Comparison of ENCODE assay signal across 29 cellular contexts in genomic region chr2:58928942-58929341, GRCh38.
"Had no signal": no experiment of that assay in that cellular context is flagged by ENCODE, and none has a peak within 500 bp of the region (broad histone marks: within the 10 kb centered on the region; RNA-seq: fewer than 3 reads in every experiment).

No MANE protein-coding gene starts in this region.

- H3K4me1 ChIP-seq: ascending aorta, esophagus muscularis mucosa, foreskin keratinocyte, gastrocnemius medialis had no signal

- H3K9me3 ChIP-seq: ascending aorta, esophagus muscularis mucosa, gastrocnemius medialis had no signal

- H3K27ac ChIP-seq: ascending aorta, brain microvascular endothelial cell, esophagus muscularis mucosa, foreskin keratinocyte, gastrocnemius medialis had no signal

- DNase-seq: activated CD4-positive, alpha-beta memory T cell treated with anti-CD3 and anti-CD28 coated beads, Interleukin-2, amount 10 ng/mL, durations not matched to agents 7 days and 5 days; activated CD4-positive, alpha-beta T cell treated with anti-CD3 and anti-CD28 coated beads for 1 hour; activated CD4-positive, alpha-beta T cell treated with anti-CD3 and anti-CD28 coated beads for 4 hours; activated CD4-positive, alpha-beta T cell treated with anti-CD3 and anti-CD28 coated beads, Interleukin-2, amount 10 ng/mL, durations not matched to agents 7 days and 5 days; activated CD4-positive, alpha-beta T cell treated with anti-CD3 and anti-CD28 coated beads, Interleukin-2, amount 50 U/mL, for 4 hours; activated CD8-positive, alpha-beta memory T cell treated with anti-CD3 and anti-CD28 coated beads, Interleukin-2, amount 50 U/mL, for 48 hours; activated gamma-delta T cell; activated naive CD4-positive, alpha-beta T cell; activated naive CD4-positive, alpha-beta T cell treated with anti-CD3 and anti-CD28 coated beads, Interleukin-2, amount 10 ng/mL, durations not matched to agents 7 days and 5 days; activated naive CD8-positive, alpha-beta T cell treated with anti-CD3 and anti-CD28 coated beads, Interleukin-2, amount 10 ng/mL, durations not matched to agents 7 days and 5 days; activated T-cell treated with anti-CD3 and anti-CD28 coated beads for 4 hours; activated T-cell treated with anti-CD3 and anti-CD28 coated beads, Interleukin-2, amount 50 U/mL, for 24 hours; activated T-cell treated with anti-CD3 and anti-CD28 coated beads, Interleukin-2, amount 50 U/mL, for 72 hours; brain microvascular endothelial cell; caudate nucleus; cortex of kidney; dermis blood vessel endothelial cell; effector CD4-positive, alpha-beta T cell; effector memory CD8-positive, alpha-beta T cell; erythroblast; foreskin keratinocyte; gastrocnemius medialis; glutamatergic neuron; T-helper 1 cell; T-helper 17 cell; T1000 had no signal

- ATAC-seq: activated naive CD4-positive, alpha-beta T cell treated with anti-CD3 and anti-CD28 coated beads, Interleukin-2, amount 50 U/mL, for 72 hours; activated T-cell treated with anti-CD3 and anti-CD28 coated beads, Interleukin-2, amount 50 U/mL, for 72 hours; effector memory CD8-positive, alpha-beta T cell; foreskin keratinocyte; gastrocnemius medialis; T-helper 17 cell had no signal

- H3K4me3 ChIP-seq: ascending aorta, esophagus muscularis mucosa, gastrocnemius medialis had no signal

- H3K27me3 ChIP-seq: ascending aorta, brain microvascular endothelial cell, esophagus muscularis mucosa, foreskin keratinocyte had no signal

- H3K36me3 ChIP-seq: ascending aorta, brain microvascular endothelial cell, esophagus muscularis mucosa, gastrocnemius medialis had no signal
